In genomic region chr11:116379185-116379828, GRCh38 we compare ENCODE assay signal across 9 cellular contexts.
DNase-seq lines count a peak whose midpoint lies in the region; ATAC-seq and TF ChIP-seq lines count a peak whose summit lies in the region.
"Had no signal": no experiment of that assay in that cellular context is flagged by ENCODE, and none has a peak within 500 bp of the region (broad histone marks: within the 10 kb centered on the region; RNA-seq: fewer than 3 reads in every experiment).

No MANE protein-coding gene starts in this region.

- no peaks in the 10 kb centered on the region for H3K4me1 ChIP-seq in HEK293 (ENCODE audit: control insufficient read depth, insufficient read depth, low read length)

- H3K9me3 ChIP-seq in HEK293 (ENCODE audit: control insufficient read depth, insufficient read depth, low read depth, low read length): no peaks in the 10 kb centered on the region

- POLR2A ChIA-PET in HEK293 (lab: Yijun Ruan, JAX): no interaction called here

- CTCF ChIA-PET in HEK293 (lab: Yijun Ruan, JAX): interaction anchor here (0.5 to 0.7 kb wide), 3 partner anchors 9 to 876 kb away, joined by 3 to 4 read pairs (median 3); no protein-coding TSS in a partner anchor

- TF ChIP-seq CTCF in HEK293 (tag by site-specific recombination; IDR thresholded peaks at IDR 0.05): no peak
- TF ChIP-seq CTCF in omental fat pad (IDR thresholded peaks at IDR 0.05): no peak

- H3K27ac Mint-ChIP-seq in natural killer cell treated with Interleukin-12 subunit alpha and Interleukin-12 subunit beta and Interleukin-15 and Interleukin-18, amount 100 ng/mL, for 72 hours: no peak overlapping the region
- no peak overlapping the region for H3K27ac Mint-ChIP-seq in stimulated activated naive B cell treated with anti-CD40 and anti-IgM and Interleukin-4, amounts not matched to agents 10 μg/mL and 1 μg/mL and 100 μg/mL, for 72 hours

- no peak overlapping the region for H3K27ac ChIP-seq in HEK293 (ENCODE audit: extremely low read depth, low read depth, low read length)
- H3K27ac ChIP-seq: HL-60 had no signal

- H3K4me3 ChIP-seq in HEK293 (ENCODE audit: low read depth, low read length): no peak overlapping the region

- H3K4me3 Mint-ChIP-seq in natural killer cell treated with Interleukin-12 subunit alpha and Interleukin-12 subunit beta and Interleukin-15 and Interleukin-18, amount 100 ng/mL, for 72 hours: no peak overlapping the region
- no peak overlapping the region for H3K4me3 Mint-ChIP-seq in stimulated activated naive B cell treated with anti-CD40 and anti-IgM and Interleukin-4, amounts not matched to agents 10 μg/mL and 1 μg/mL and 100 μg/mL, for 72 hours

- no peaks in the 10 kb centered on the region for H3K4me1 Mint-ChIP-seq in natural killer cell treated with Interleukin-12 subunit alpha and Interleukin-12 subunit beta and Interleukin-15 and Interleukin-18, amount 100 ng/mL, for 72 hours (ENCODE audit: low read depth in 2 of 2)
- H3K4me1 Mint-ChIP-seq in stimulated activated naive B cell treated with anti-CD40 and anti-IgM and Interleukin-4, amounts not matched to agents 10 μg/mL and 1 μg/mL and 100 μg/mL, for 72 hours: no peaks in the 10 kb centered on the region

- DNase-seq in A172 (ENCODE audit: low spot score): peak; percentile 6
- DNase-seq in UCSD-AML1 (lab: John Stamatoyannopoulos, UW; ENCODE audit: unreplicated experiment): peak; percentile 16
- peak; percentile 47 for DNase-seq in left ventricle myocardium superior
- DNase-seq in natural killer cell treated with Interleukin-12 subunit alpha and Interleukin-12 subunit beta and Interleukin-15 and Interleukin-18, amount 100 ng/mL, for 72 hours (ENCODE audit: low spot score): no peak
- no peak for DNase-seq in omental fat pad (ENCODE audit: low spot score)
- no peak for DNase-seq in stimulated activated naive B cell treated with anti-CD40 and anti-IgM and Interleukin-4, amounts not matched to agents 10 μg/mL and 1 μg/mL and 100 μg/mL, for 72 hours

- intact Hi-C loops in left ventricle myocardium superior (cut with micrococcal nuclease): no loop called here

- peaks cover 4% of the 10 kb centered on the region for H3K9me3 Mint-ChIP-seq in natural killer cell treated with Interleukin-12 subunit alpha and Interleukin-12 subunit beta and Interleukin-15 and Interleukin-18, amount 100 ng/mL, for 72 hours
- H3K9me3 Mint-ChIP-seq in stimulated activated naive B cell treated with anti-CD40 and anti-IgM and Interleukin-4, amounts not matched to agents 10 μg/mL and 1 μg/mL and 100 μg/mL, for 72 hours: peaks cover 2 to 8% of the 10 kb centered on the region in 2 donors

- no peaks in the 10 kb centered on the region for H3K36me3 ChIP-seq in HEK293 (ENCODE audit: control insufficient read depth in 2 of 2, insufficient read depth in 1 of 2, low read length in 2 of 2)

- no peak for ATAC-seq in left ventricle myocardium superior
- ATAC-seq in HG02571 (IDR thresholded peaks at IDR 0.05; ENCODE audit: unreplicated experiment): no peak
- ATAC-seq in natural killer cell treated with Interleukin-12 subunit alpha and Interleukin-12 subunit beta and Interleukin-15 and Interleukin-18, amount 100 ng/mL, for 72 hours: no peak
- no peak for ATAC-seq in omental fat pad (ENCODE audit: low FRiP score)
- no peak for ATAC-seq in stimulated activated naive B cell treated with anti-CD40 and anti-IgM and Interleukin-4, amounts not matched to agents 10 μg/mL and 1 μg/mL and 100 μg/mL, for 72 hours (replicated peaks)

- peaks cover 22 to 62% of the 10 kb centered on the region in 2 donors for H3K27me3 Mint-ChIP-seq in natural killer cell treated with Interleukin-12 subunit alpha and Interleukin-12 subunit beta and Interleukin-15 and Interleukin-18, amount 100 ng/mL, for 72 hours
- peaks cover 0 to 4% of the 10 kb centered on the region in 2 donors for H3K27me3 Mint-ChIP-seq in stimulated activated naive B cell treated with anti-CD40 and anti-IgM and Interleukin-4, amounts not matched to agents 10 μg/mL and 1 μg/mL and 100 μg/mL, for 72 hours

- no peaks in the 10 kb centered on the region for H3K36me3 Mint-ChIP-seq in natural killer cell treated with Interleukin-12 subunit alpha and Interleukin-12 subunit beta and Interleukin-15 and Interleukin-18, amount 100 ng/mL, for 72 hours
- no peaks in the 10 kb centered on the region for H3K36me3 Mint-ChIP-seq in stimulated activated naive B cell treated with anti-CD40 and anti-IgM and Interleukin-4, amounts not matched to agents 10 μg/mL and 1 μg/mL and 100 μg/mL, for 72 hours

TF ChIP-seq in HEK293, 187 proteins besides CTCF, POLR2A, EP300 and RAD21:
- TF ChIP-seq REST (tag by site-specific recombination; IDR thresholded peaks at IDR 0.05) (peak; percentile 96), ZNF280D (tag by site-specific recombination; IDR thresholded peaks at IDR 0.05) (no peak)

Comparison
In these comparisons a context has a peak if more than half of its experiments do, and no peak if none do; other contexts are left out.
1. DNase-seq: peak in A172 (single experiment), UCSD-AML1 (single experiment) and left ventricle myocardium superior (single experiment); none in natural killer cell treated with Interleukin-12 subunit alpha and Interleukin-12 subunit beta and Interleukin-15 and Interleukin-18, amount 100 ng/mL, for 72 hours (single experiment), omental fat pad (single experiment) and stimulated activated naive B cell treated with anti-CD40 and anti-IgM and Interleukin-4, amounts not matched to agents 10 μg/mL and 1 μg/mL and 100 μg/mL, for 72 hours (single experiment).